Comparison of ENCODE assay signal across 10 cellular contexts in genomic region chr6:14123331-14124105, GRCh38.
DNase-seq lines count a peak whose midpoint lies in the region; ATAC-seq and TF ChIP-seq lines count a peak whose summit lies in the region.
"Had no signal": no experiment of that assay in that cellular context is flagged by ENCODE, and none has a peak within 500 bp of the region (broad histone marks: within the 10 kb centered on the region; RNA-seq: fewer than 3 reads in every experiment).

No MANE protein-coding gene starts in this region.

- peaks cover 4% of the 10 kb centered on the region for H3K4me1 ChIP-seq in rectal smooth muscle tissue (ENCODE audit: control insufficient read depth, insufficient read depth, low read length)

- H3K4me3 ChIP-seq in rectal smooth muscle tissue (ENCODE audit: low read length), result no peak overlapping the region

- DNase-seq in GF-D8 (lab: John Stamatoyannopoulos, UW) (peak; percentile 72), NOMO-1 (lab: John Stamatoyannopoulos, UW; ENCODE audit: unreplicated experiment in 2 of 2) (peak; percentile 23 to 73), dedifferentiated amniotic fluid mesenchymal stem cell (ENCODE audit: extremely low spot score) (peak; percentile 21), HEK293T (ENCODE audit: extremely low spot score) (no peak), retina (no peak)
- DNase-seq: activated CD4-positive, alpha-beta T cell treated with anti-CD3 and anti-CD28 coated beads, Interleukin-2, amount 10 ng/mL, durations not matched to agents 7 days and 5 days; Calu3; SHP77 had no signal

- peak overlapping the region; percentile 12 for H3K27ac ChIP-seq in rectal smooth muscle tissue (ENCODE audit: low read depth, low read length)

- CTCF ChIA-PET in HEK293T (lab: Yijun Ruan, JAX), result interaction anchor here (0.5 kb wide), 1 partner anchor 446 kb away, joined by 3 read pairs; no protein-coding TSS in a partner anchor

- POLR2A ChIA-PET in HEK293T (lab: Yijun Ruan, JAX), result no interaction called here

- ATAC-seq in HG03439 (IDR thresholded peaks at IDR 0.05; ENCODE audit: unreplicated experiment), result no peak

- no peaks in the 10 kb centered on the region for H3K36me3 ChIP-seq in rectal smooth muscle tissue (ENCODE audit: control insufficient read depth, insufficient read depth, low read length)

- no peak overlapping the region for H3K9ac ChIP-seq in rectal smooth muscle tissue (ENCODE audit: low read length)

- H3K27me3 ChIP-seq in rectal smooth muscle tissue (ENCODE audit: control insufficient read depth, insufficient read depth, low read length), result no peaks in the 10 kb centered on the region

TF ChIP-seq in HEK293T, 16 proteins besides CTCF, POLR2A, EP300 and RAD21:
- TF ChIP-seq TARDBP (IDR thresholded peaks at IDR 0.05) (no peak), HDGF (IDR thresholded peaks at IDR 0.05; ENCODE audit: borderline replicate concordance) (no peak), ZNF384 (IDR thresholded peaks at IDR 0.05) (no peak), BHLHE40 (IDR thresholded peaks at IDR 0.05; ENCODE audit: borderline replicate concordance) (no peak), FOXA1 (IDR thresholded peaks at IDR 0.05) (no peak), ARNT (IDR thresholded peaks at IDR 0.05) (no peak), NFRKB (IDR thresholded peaks at IDR 0.05) (no peak), LEF1 (IDR thresholded peaks at IDR 0.05; ENCODE audit: borderline replicate concordance) (no peak), SP1 (IDR thresholded peaks at IDR 0.05) (no peak), CTBP1 (IDR thresholded peaks at IDR 0.05; ENCODE audit: borderline replicate concordance) (no peak), FOXM1 (IDR thresholded peaks at IDR 0.05; ENCODE audit: borderline replicate concordance) (no peak), ELF4 (IDR thresholded peaks at IDR 0.05) (no peak)

Comparison
In these comparisons a context has a peak if more than half of its experiments do, and no peak if none do; other contexts are left out.
1. DNase-seq: peak in GF-D8 (single experiment), NOMO-1 (2 of 2) and dedifferentiated amniotic fluid mesenchymal stem cell (single experiment); none in HEK293T (single experiment) and retina (single experiment).